9 cellular contexts compared by ENCODE assay signal in genomic region chr21:16302851-16303282, GRCh38.
A peak's percentile ranks its signal among the peaks of the same experiment; 100 is the strongest.
DNase-seq lines count a peak whose midpoint lies in the region; ATAC-seq and TF ChIP-seq lines count a peak whose summit lies in the region.
"Had no signal": no experiment of that assay in that cellular context is flagged by ENCODE, and none has a peak within 500 bp of the region (broad histone marks: within the 10 kb centered on the region; RNA-seq: fewer than 3 reads in every experiment).

No MANE protein-coding gene starts in this region.

- H3K4me3 ChIP-seq in esophagus (ENCODE audit: low read depth in 1 of 2, low read length in 2 of 2) (no peak overlapping the region), mesenchymal stem cell (ENCODE audit: insufficient read depth in 1 of 2, low read depth in 1 of 2, low read length in 2 of 2) (no peak overlapping the region), tibial nerve (no peak overlapping the region)

- peak overlapping the region; percentile 24 for H4K8ac ChIP-seq in mesenchymal stem cell (ENCODE audit: low read length)

- no peaks in the 10 kb centered on the region for H3K4me1 Mint-ChIP-seq in activated naive CD4-positive, alpha-beta T cell treated with anti-CD3 and anti-CD28 coated beads, Interleukin-2, amount 10 ng/mL, durations not matched to agents 7 days and 5 days
- H3K4me1 Mint-ChIP-seq: activated CD4-positive, alpha-beta T cell treated with anti-CD3 and anti-CD28 coated beads for 36 hours had no signal

- no peaks in the 10 kb centered on the region for H3K36me3 Mint-ChIP-seq in activated naive CD4-positive, alpha-beta T cell treated with anti-CD3 and anti-CD28 coated beads, Interleukin-2, amount 10 ng/mL, durations not matched to agents 7 days and 5 days

- H3K9me3 Mint-ChIP-seq in activated naive CD4-positive, alpha-beta T cell treated with anti-CD3 and anti-CD28 coated beads, Interleukin-2, amount 10 ng/mL, durations not matched to agents 7 days and 5 days, result no peaks in the 10 kb centered on the region

- H3K9me3 ChIP-seq in esophagus (ENCODE audit: control insufficient read depth in 2 of 2, insufficient read depth in 1 of 2, low read depth in 1 of 2, low read length in 1 of 2), result no peaks in the 10 kb centered on the region
- H3K9me3 ChIP-seq in mesenchymal stem cell (ENCODE audit: control insufficient read depth, low read length), result no peaks in the 10 kb centered on the region
- no peaks in the 10 kb centered on the region for H3K9me3 ChIP-seq in tibial nerve

- H2BK120ac ChIP-seq in mesenchymal stem cell (ENCODE audit: low read depth, low read length), result no peak overlapping the region

- no peaks in the 10 kb centered on the region for H3K4me1 ChIP-seq in esophagus (ENCODE audit: control insufficient read depth in 2 of 2, insufficient read depth in 2 of 2, low read length in 1 of 2)
- H3K4me1 ChIP-seq in mesenchymal stem cell (ENCODE audit: control insufficient read depth, insufficient read depth, low read depth, low read length), result peaks cover 1% of the 10 kb centered on the region
- H3K4me1 ChIP-seq in tibial nerve, result peaks cover 0 to 29% (median 5%) of the 10 kb centered on the region in 4 donors

- no peak overlapping the region for H3K4me3 Mint-ChIP-seq in activated naive CD4-positive, alpha-beta T cell treated with anti-CD3 and anti-CD28 coated beads, Interleukin-2, amount 10 ng/mL, durations not matched to agents 7 days and 5 days
- H3K4me3 Mint-ChIP-seq: activated CD4-positive, alpha-beta T cell treated with anti-CD3 and anti-CD28 coated beads for 36 hours had no signal

- H3K27ac ChIP-seq in esophagus (ENCODE audit: low read depth in 2 of 2, low read length in 1 of 2) (peak overlapping the region; percentile 4 to 63), mesenchymal stem cell (ENCODE audit: low read length, poor library complexity, severe bottlenecking) (peak overlapping the region; percentile 67), tibial nerve (peak overlapping the region in 3 of 4 donors; percentile 39 to 88 (median 82))

- DNase-seq in NCI-H774 (lab: John Stamatoyannopoulos, UW) (peak; percentile 23), mesenchymal stem cell (peak; percentile 40), tibial nerve (ENCODE audit: low spot score in 2 of 2) (peak in 1 of 2 donors; percentile 56), NCI-H1436 (lab: John Stamatoyannopoulos, UW) (no peak)
- DNase-seq in activated naive CD4-positive, alpha-beta T cell treated with anti-CD3 and anti-CD28 coated beads, Interleukin-2, amount 10 ng/mL, durations not matched to agents 7 days and 5 days, result no peak
- DNase-seq: activated CD4-positive, alpha-beta T cell treated with anti-CD3 and anti-CD28 coated beads for 36 hours; central memory CD4-positive, alpha-beta T cell had no signal

- CTCF ChIA-PET in activated naive CD4-positive, alpha-beta T cell treated with anti-CD3 and anti-CD28 coated beads, Interleukin-2, amount 10 ng/mL, durations not matched to agents 7 days and 5 days (lab: Charles Lee), result no interaction called here

- H3K14ac ChIP-seq in mesenchymal stem cell (ENCODE audit: low read length in 2 of 2), result no peak overlapping the region

- peak overlapping the region; percentile 7 for H2AK5ac ChIP-seq in mesenchymal stem cell (ENCODE audit: low read length, severe bottlenecking)

- H3K79me1 ChIP-seq in mesenchymal stem cell (replicated peaks; ENCODE audit: low read length, poor library complexity, severe bottlenecking), result peaks cover 12% of the 10 kb centered on the region

- H2AFZ ChIP-seq in mesenchymal stem cell (ENCODE audit: low read depth, low read length), result peak overlapping the region; percentile 54

- H4K91ac ChIP-seq in mesenchymal stem cell (ENCODE audit: low read length), result no peak overlapping the region

- peak in 1 of 2 donors; percentile 75 for TF ChIP-seq EP300 in tibial nerve (IDR thresholded peaks at IDR 0.05)

- H3K9ac ChIP-seq in mesenchymal stem cell (ENCODE audit: low read length), result peak overlapping the region; percentile 95

- 59% methylated on average over 4 of the region's 4 CpGs for WGBS in esophagus, 2 donors
- WGBS in mesenchymal stem cell, result 77% methylated on average over 4 of the region's 4 CpGs
- WGBS in tibial nerve, 2 donors, result 29 to 30% methylated on average over 4 of the region's 4 CpGs

- no peak for ATAC-seq in GM21367 (IDR thresholded peaks at IDR 0.05; ENCODE audit: unreplicated experiment)
- ATAC-seq: activated CD4-positive, alpha-beta T cell treated with anti-CD3 and anti-CD28 coated beads for 36 hours had no signal

- H3K4ac ChIP-seq in mesenchymal stem cell (ENCODE audit: low read depth in 1 of 2, low read length in 2 of 2), result no peak overlapping the region

- H3K18ac ChIP-seq in mesenchymal stem cell (ENCODE audit: low read depth in 1 of 2, low read length in 2 of 2), result no peak overlapping the region

- no peak overlapping the region for H2BK12ac ChIP-seq in mesenchymal stem cell (ENCODE audit: low read length in 2 of 2)

- H2BK15ac ChIP-seq in mesenchymal stem cell (ENCODE audit: low read depth, poor library complexity, severe bottlenecking), result no peak overlapping the region

- H3K27me3 Mint-ChIP-seq in activated naive CD4-positive, alpha-beta T cell treated with anti-CD3 and anti-CD28 coated beads, Interleukin-2, amount 10 ng/mL, durations not matched to agents 7 days and 5 days, result peaks cover 3% of the 10 kb centered on the region
- H3K27me3 Mint-ChIP-seq: activated CD4-positive, alpha-beta T cell treated with anti-CD3 and anti-CD28 coated beads for 36 hours had no signal

- H3K27me3 ChIP-seq in esophagus (ENCODE audit: control insufficient read depth in 1 of 2, insufficient read depth in 2 of 2, low read length in 2 of 2), result no peaks in the 10 kb centered on the region
- no peaks in the 10 kb centered on the region for H3K27me3 ChIP-seq in mesenchymal stem cell (ENCODE audit: control insufficient read depth in 1 of 2, insufficient read depth in 1 of 2, low read length in 2 of 2)
- H3K27me3 ChIP-seq in tibial nerve, result no peaks in the 10 kb centered on the region

- H3K27ac Mint-ChIP-seq in activated naive CD4-positive, alpha-beta T cell treated with anti-CD3 and anti-CD28 coated beads, Interleukin-2, amount 10 ng/mL, durations not matched to agents 7 days and 5 days, result no peak overlapping the region
- H3K27ac Mint-ChIP-seq: activated CD4-positive, alpha-beta T cell treated with anti-CD3 and anti-CD28 coated beads for 36 hours had no signal

- TF ChIP-seq POLR2A in tibial nerve (IDR thresholded peaks at IDR 0.05), result peak in 1 of 2 donors; percentile 11

- H3K4me2 ChIP-seq in mesenchymal stem cell (ENCODE audit: low read length, poor library complexity, severe bottlenecking), result no peak overlapping the region

- H3K23ac ChIP-seq in mesenchymal stem cell (ENCODE audit: low read length in 2 of 2), result no peak overlapping the region

- H3K36me3 ChIP-seq in esophagus (ENCODE audit: control insufficient read depth in 2 of 2, insufficient read depth in 2 of 2, low read length in 1 of 2), result no peaks in the 10 kb centered on the region
- no peaks in the 10 kb centered on the region for H3K36me3 ChIP-seq in mesenchymal stem cell (ENCODE audit: control insufficient read depth in 1 of 2, insufficient read depth in 2 of 2, low read depth in 1 of 2, low read length in 2 of 2)
- H3K36me3 ChIP-seq in tibial nerve, result peaks cover 0 to 4% (median 0%) of the 10 kb centered on the region in 3 donors

- H2BK5ac ChIP-seq in mesenchymal stem cell (ENCODE audit: low read depth, low read length, poor library complexity, severe bottlenecking), result no peak overlapping the region

- no peak for TF ChIP-seq CTCF in tibial nerve (IDR thresholded peaks at IDR 0.05)

Comparison
In these comparisons a context has a peak if more than half of its experiments do, and no peak if none do; other contexts are left out.
1. DNase-seq: peak in NCI-H774 (single experiment) and mesenchymal stem cell (single experiment); none in activated naive CD4-positive, alpha-beta T cell treated with anti-CD3 and anti-CD28 coated beads, Interleukin-2, amount 10 ng/mL, durations not matched to agents 7 days and 5 days (single experiment) and NCI-H1436 (single experiment).
2. Peak in every context shown above with its lines, with median percentiles within 50 percentile points of each other: H3K27ac ChIP-seq.